Comparison of ENCODE assay signal across 1 cellular context in the genomic region with DNA sequence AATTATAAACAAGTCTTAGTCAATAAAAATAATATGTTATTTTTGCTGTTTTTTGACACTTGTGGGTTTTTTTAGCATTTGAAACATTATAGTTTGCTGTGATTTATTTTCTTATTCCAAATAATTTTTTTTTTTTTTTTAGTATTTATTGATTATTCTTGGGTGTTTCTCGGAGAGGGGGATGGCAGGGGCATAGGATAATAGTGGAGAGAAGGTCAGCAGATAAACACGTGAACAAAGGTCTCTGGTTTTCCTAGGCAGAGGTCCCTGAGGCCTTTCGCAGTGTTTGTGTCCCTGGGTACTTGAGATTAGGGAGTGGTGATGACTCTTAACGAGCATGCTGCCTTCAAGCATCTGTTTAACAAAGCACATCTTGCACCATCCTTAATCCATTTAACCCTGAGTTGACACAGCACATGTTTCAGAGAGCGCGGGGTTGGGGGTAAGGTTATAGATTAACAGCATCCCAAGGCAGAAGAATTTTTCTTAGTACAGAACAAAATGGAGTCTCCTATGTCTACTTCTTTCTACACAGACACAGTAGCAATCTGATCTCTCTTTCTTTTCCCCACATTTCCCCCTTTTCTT. TPM values are rescaled to one million over a fixed set of nuclear protein-coding genes. Genes with fewer than 3 reads are reported as not detected.
"Had no signal": no experiment of that assay in that cellular context is flagged by ENCODE, and none has a peak within 500 bp of the region (broad histone marks: within the 10 kb centered on the region; RNA-seq: fewer than 3 reads in every experiment).

No MANE protein-coding gene starts in this region.

RNA-seq across cellular contexts. Expression of a gene that starts 8.5 kb away (rescaled TPM):
- polyA plus RNA-seq: immature natural killer cell had no signal
